Comparison of ENCODE assay signal across 17 cellular contexts in the genomic region with DNA sequence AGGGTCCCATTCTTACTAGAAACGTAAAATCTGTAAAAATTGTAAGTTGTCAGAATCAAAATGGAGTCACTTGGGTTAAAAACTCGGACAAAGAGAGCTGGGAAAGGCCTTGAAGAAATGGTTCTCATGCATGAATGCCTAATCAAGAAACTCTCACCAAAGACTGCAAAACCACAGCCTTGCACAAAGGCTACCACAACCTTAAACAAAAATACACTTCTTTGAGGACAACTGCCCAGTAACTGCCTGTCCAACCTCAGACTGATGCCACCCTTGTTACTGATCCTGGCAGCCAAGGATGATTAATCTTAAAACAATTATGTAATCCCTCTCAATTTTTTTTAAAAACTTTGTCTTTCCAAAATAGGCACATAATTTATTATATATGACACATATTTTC.
"Had no signal": no experiment of that assay in that cellular context is flagged by ENCODE, and none has a peak within 500 bp of the region (broad histone marks: within the 10 kb centered on the region; RNA-seq: fewer than 3 reads in every experiment).

No MANE protein-coding gene starts in this region.

- H3K4me3 ChIP-seq: body of pancreas, tibial artery, uterus had no signal

- H3K27ac ChIP-seq: body of pancreas, tibial artery, uterus had no signal

- ATAC-seq: activated CD4-positive, CD25-positive, alpha-beta regulatory T cell treated with anti-CD3 and anti-CD28 coated beads, Interleukin-2, amount 50 U/mL, for 24 hours; activated T-helper 17 cell treated with anti-CD3 and anti-CD28 coated beads, Interleukin-2, amount 50 U/mL, for 72 hours; body of pancreas; left ventricle myocardium superior; natural killer cell; right cardiac atrium had no signal

- H3K27me3 ChIP-seq: body of pancreas, tibial artery, uterus had no signal

- H3K9me3 Mint-ChIP-seq: activated naive CD4-positive, alpha-beta T cell treated with anti-CD3 and anti-CD28 coated beads for 36 hours had no signal

- H3K27me3 Mint-ChIP-seq: activated T-helper 17 cell treated with anti-CD3 and anti-CD28 coated beads, Interleukin-2, amount 50 U/mL, for 72 hours had no signal

- DNase-seq: activated naive CD4-positive, alpha-beta T cell treated with anti-CD3 and anti-CD28 coated beads for 36 hours; body of pancreas; caudate nucleus; erythroblast; kidney; left ventricle myocardium superior; mesenchymal stem cell; natural killer cell; occipital lobe; right cardiac atrium; small intestine; stimulated activated CD4-positive, alpha-beta T cell treated with anti-CD3 and anti-CD28 coated beads, Interleukin-4, amount 100 ng/mL, for 24 hours; stimulated activated naive CD4-positive, alpha-beta T cell; tibial artery; uterus had no signal

- H3K27ac Mint-ChIP-seq: activated naive CD4-positive, alpha-beta T cell treated with anti-CD3 and anti-CD28 coated beads for 36 hours; activated T-helper 17 cell treated with anti-CD3 and anti-CD28 coated beads, Interleukin-2, amount 50 U/mL, for 72 hours; natural killer cell had no signal

- H3K4me3 Mint-ChIP-seq: activated naive CD4-positive, alpha-beta T cell treated with anti-CD3 and anti-CD28 coated beads for 36 hours; activated T-helper 17 cell treated with anti-CD3 and anti-CD28 coated beads, Interleukin-2, amount 50 U/mL, for 72 hours; natural killer cell had no signal

- H3K4me1 ChIP-seq: body of pancreas, tibial artery, uterus had no signal

- H3K4me1 Mint-ChIP-seq: activated T-helper 17 cell treated with anti-CD3 and anti-CD28 coated beads, Interleukin-2, amount 50 U/mL, for 72 hours; natural killer cell had no signal

- H3K36me3 ChIP-seq: tibial artery, uterus had no signal
